Comparison of ENCODE assay signal across 20 cellular contexts in genomic region chr15:72936691-72937679, GRCh38.
DNase-seq lines count a peak whose midpoint lies in the region; ATAC-seq, FAIRE-seq and TF ChIP-seq lines count a peak whose summit lies in the region.
"Had no signal": no experiment of that assay in that cellular context is flagged by ENCODE, and none has a peak within 500 bp of the region (broad histone marks: within the 10 kb centered on the region; RNA-seq: fewer than 3 reads in every experiment).

No MANE protein-coding gene starts in this region.

- no peak overlapping the region for H3K4me3 ChIP-seq in bronchial epithelial cell (ENCODE audit: low read depth, low read length)
- H3K4me3 ChIP-seq: GM23248 had no signal

- CTCF ChIA-PET in activated naive CD4-positive, alpha-beta T cell treated with anti-CD3 and anti-CD28 coated beads, Interleukin-2, amount 10 ng/mL, durations not matched to agents 7 days and 5 days (lab: Charles Lee): no interaction called here
- CTCF ChIA-PET in GM10248 (lab: Yijun Ruan, JAX): no interaction called here

- no peak for DNase-seq in activated naive CD4-positive, alpha-beta T cell treated with anti-CD3 and anti-CD28 coated beads, Interleukin-2, amount 10 ng/mL, durations not matched to agents 7 days and 5 days
- DNase-seq in activated naive CD4-positive, alpha-beta T cell (lab: John Stamatoyannopoulos, UW): no peak
- no peak for DNase-seq in bronchial epithelial cell (ENCODE audit: low read depth)
- no peak for DNase-seq in nephron progenitor cell
- DNase-seq in stimulated activated naive B cell treated with anti-CD40 and anti-IgM and Interleukin-4, amounts not matched to agents 10 μg/mL and 1 μg/mL and 100 μg/mL, for 72 hours: no peak
- no peak for DNase-seq in activated T-helper 1 cell treated with anti-CD3 and anti-CD28 coated beads, Interleukin-12 subunit alpha, Interleukin-12 subunit beta, Interleukin-2, Interleukin-4 antibody, amounts not matched to agents 30 ng/mL and 10 ng/mL and 1 ng/mL, durations not matched to agents 14 hours and 24 hours and 36 hours (ENCODE audit: low spot score)
- DNase-seq in GM10248 (ENCODE audit: extremely low spot score): no peak
- no peak for DNase-seq in kidney glomerular epithelial cell (lab: John Stamatoyannopoulos, UW)
- DNase-seq: 8988T; C1 segment of cervical spinal cord; CD4-positive, CD25-positive, alpha-beta regulatory T cell; CD8-positive, alpha-beta memory T cell; COR-L47; DMS 273 treated with DMSO at 0.1 percent for 48 hours; DMS53; EL; GM23248; HCEC 1CT had no signal

- no peaks in the 10 kb centered on the region for H3K4me1 Mint-ChIP-seq in activated naive CD4-positive, alpha-beta T cell treated with anti-CD3 and anti-CD28 coated beads, Interleukin-2, amount 10 ng/mL, durations not matched to agents 7 days and 5 days
- H3K4me1 Mint-ChIP-seq in nephron progenitor cell: peaks cover 26% of the 10 kb centered on the region
- H3K4me1 Mint-ChIP-seq in stimulated activated naive B cell treated with anti-CD40 and anti-IgM and Interleukin-4, amounts not matched to agents 10 μg/mL and 1 μg/mL and 100 μg/mL, for 72 hours: no peaks in the 10 kb centered on the region
- no peaks in the 10 kb centered on the region for H3K4me1 Mint-ChIP-seq in activated T-helper 1 cell treated with anti-CD3 and anti-CD28 coated beads, Interleukin-12 subunit alpha, Interleukin-12 subunit beta, Interleukin-2, Interleukin-4 antibody, amounts not matched to agents 30 ng/mL and 10 ng/mL and 1 ng/mL, durations not matched to agents 14 hours and 24 hours and 36 hours (ENCODE audit: low read depth)
- H3K4me1 Mint-ChIP-seq: CD4-positive, CD25-positive, alpha-beta regulatory T cell; CD8-positive, alpha-beta memory T cell had no signal

- H3K36me3 ChIP-seq in bronchial epithelial cell (ENCODE audit: control insufficient read depth, insufficient read depth, low read length): no peaks in the 10 kb centered on the region

- peaks cover 12% of the 10 kb centered on the region for H3K27me3 Mint-ChIP-seq in activated naive CD4-positive, alpha-beta T cell treated with anti-CD3 and anti-CD28 coated beads, Interleukin-2, amount 10 ng/mL, durations not matched to agents 7 days and 5 days
- no peaks in the 10 kb centered on the region for H3K27me3 Mint-ChIP-seq in nephron progenitor cell (ENCODE audit: low read depth, poor library complexity)
- peaks cover 41 to 46% of the 10 kb centered on the region in 2 donors for H3K27me3 Mint-ChIP-seq in stimulated activated naive B cell treated with anti-CD40 and anti-IgM and Interleukin-4, amounts not matched to agents 10 μg/mL and 1 μg/mL and 100 μg/mL, for 72 hours
- H3K27me3 Mint-ChIP-seq in activated T-helper 1 cell treated with anti-CD3 and anti-CD28 coated beads, Interleukin-12 subunit alpha, Interleukin-12 subunit beta, Interleukin-2, Interleukin-4 antibody, amounts not matched to agents 30 ng/mL and 10 ng/mL and 1 ng/mL, durations not matched to agents 14 hours and 24 hours and 36 hours (ENCODE audit: insufficient read depth): peaks cover 16% of the 10 kb centered on the region

- no peak for ATAC-seq in stimulated activated naive B cell treated with anti-CD40 and anti-IgM and Interleukin-4, amounts not matched to agents 10 μg/mL and 1 μg/mL and 100 μg/mL, for 72 hours (replicated peaks)

- no peaks in the 10 kb centered on the region for H3K36me3 Mint-ChIP-seq in activated naive CD4-positive, alpha-beta T cell treated with anti-CD3 and anti-CD28 coated beads, Interleukin-2, amount 10 ng/mL, durations not matched to agents 7 days and 5 days
- no peaks in the 10 kb centered on the region for H3K36me3 Mint-ChIP-seq in nephron progenitor cell (ENCODE audit: low read depth)
- no peaks in the 10 kb centered on the region for H3K36me3 Mint-ChIP-seq in stimulated activated naive B cell treated with anti-CD40 and anti-IgM and Interleukin-4, amounts not matched to agents 10 μg/mL and 1 μg/mL and 100 μg/mL, for 72 hours
- H3K36me3 Mint-ChIP-seq in activated T-helper 1 cell treated with anti-CD3 and anti-CD28 coated beads, Interleukin-12 subunit alpha, Interleukin-12 subunit beta, Interleukin-2, Interleukin-4 antibody, amounts not matched to agents 30 ng/mL and 10 ng/mL and 1 ng/mL, durations not matched to agents 14 hours and 24 hours and 36 hours (ENCODE audit: low read depth): no peaks in the 10 kb centered on the region
- H3K36me3 Mint-ChIP-seq: CD4-positive, CD25-positive, alpha-beta regulatory T cell had no signal

- H3K27ac Mint-ChIP-seq in activated naive CD4-positive, alpha-beta T cell treated with anti-CD3 and anti-CD28 coated beads, Interleukin-2, amount 10 ng/mL, durations not matched to agents 7 days and 5 days: peak overlapping the region; percentile 26
- peak overlapping the region; percentile 31 for H3K27ac Mint-ChIP-seq in nephron progenitor cell
- peak overlapping the region; percentile 49 for H3K27ac Mint-ChIP-seq in stimulated activated naive B cell treated with anti-CD40 and anti-IgM and Interleukin-4, amounts not matched to agents 10 μg/mL and 1 μg/mL and 100 μg/mL, for 72 hours
- H3K27ac Mint-ChIP-seq in activated T-helper 1 cell treated with anti-CD3 and anti-CD28 coated beads, Interleukin-12 subunit alpha, Interleukin-12 subunit beta, Interleukin-2, Interleukin-4 antibody, amounts not matched to agents 30 ng/mL and 10 ng/mL and 1 ng/mL, durations not matched to agents 14 hours and 24 hours and 36 hours: no peak overlapping the region
- H3K27ac Mint-ChIP-seq: CD4-positive, CD25-positive, alpha-beta regulatory T cell had no signal

- intact Hi-C loops in activated T-helper 1 cell treated with anti-CD3 and anti-CD28 coated beads, Interleukin-12 subunit alpha, Interleukin-12 subunit beta, Interleukin-2, Interleukin-4 antibody, amounts not matched to agents 30 ng/mL and 10 ng/mL and 1 ng/mL, durations not matched to agents 14 hours and 24 hours and 36 hours (cut with micrococcal nuclease): no loop called here

- no peak for TF ChIP-seq CTCF in bronchial epithelial cell (IDR thresholded peaks at IDR 0.05; ENCODE audit: insufficient read depth, low read length, severe bottlenecking)
- no peak for TF ChIP-seq CTCF in nephron progenitor cell (IDR thresholded peaks at IDR 0.05)
- no peak for TF ChIP-seq CTCF in GM10248 (IDR thresholded peaks at IDR 0.05; ENCODE audit: control extremely low read depth, extremely low read depth, low read depth, missing control alignments)

- H3K27me3 ChIP-seq in bronchial epithelial cell (ENCODE audit: control insufficient read depth, insufficient read depth, low read length): no peaks in the 10 kb centered on the region

- no peaks in the 10 kb centered on the region for H3K9me3 Mint-ChIP-seq in activated naive CD4-positive, alpha-beta T cell treated with anti-CD3 and anti-CD28 coated beads, Interleukin-2, amount 10 ng/mL, durations not matched to agents 7 days and 5 days
- no peaks in the 10 kb centered on the region for H3K9me3 Mint-ChIP-seq in nephron progenitor cell
- H3K9me3 Mint-ChIP-seq in stimulated activated naive B cell treated with anti-CD40 and anti-IgM and Interleukin-4, amounts not matched to agents 10 μg/mL and 1 μg/mL and 100 μg/mL, for 72 hours: no peaks in the 10 kb centered on the region
- H3K9me3 Mint-ChIP-seq in activated T-helper 1 cell treated with anti-CD3 and anti-CD28 coated beads, Interleukin-12 subunit alpha, Interleukin-12 subunit beta, Interleukin-2, Interleukin-4 antibody, amounts not matched to agents 30 ng/mL and 10 ng/mL and 1 ng/mL, durations not matched to agents 14 hours and 24 hours and 36 hours: no peaks in the 10 kb centered on the region
- H3K9me3 Mint-ChIP-seq: CD8-positive, alpha-beta memory T cell had no signal

- H3K4me3 Mint-ChIP-seq in activated naive CD4-positive, alpha-beta T cell treated with anti-CD3 and anti-CD28 coated beads, Interleukin-2, amount 10 ng/mL, durations not matched to agents 7 days and 5 days: no peak overlapping the region
- H3K4me3 Mint-ChIP-seq in nephron progenitor cell: no peak overlapping the region
- H3K4me3 Mint-ChIP-seq in stimulated activated naive B cell treated with anti-CD40 and anti-IgM and Interleukin-4, amounts not matched to agents 10 μg/mL and 1 μg/mL and 100 μg/mL, for 72 hours: no peak overlapping the region
- no peak overlapping the region for H3K4me3 Mint-ChIP-seq in activated T-helper 1 cell treated with anti-CD3 and anti-CD28 coated beads, Interleukin-12 subunit alpha, Interleukin-12 subunit beta, Interleukin-2, Interleukin-4 antibody, amounts not matched to agents 30 ng/mL and 10 ng/mL and 1 ng/mL, durations not matched to agents 14 hours and 24 hours and 36 hours
- H3K4me3 Mint-ChIP-seq: CD4-positive, CD25-positive, alpha-beta regulatory T cell; CD8-positive, alpha-beta memory T cell had no signal

- POLR2A ChIA-PET in GM10248 (lab: Yijun Ruan, JAX): no interaction called here

- peak; percentile 58 for FAIRE-seq in bronchial epithelial cell (lab: Jason Lieb, UNC)
- FAIRE-seq: GM12891, H54 had no signal
